ENCODE assay signal across 11 cellular contexts in genomic region chr9:96382175-96382574, GRCh38. TPM values are rescaled to one million over a fixed set of nuclear protein-coding genes. Genes with fewer than 3 reads are reported as not detected.
DNase-seq lines count a peak whose midpoint lies in the region; ATAC-seq and TF ChIP-seq lines count a peak whose summit lies in the region.
"Had no signal": no experiment of that assay in that cellular context is flagged by ENCODE, and none has a peak within 500 bp of the region (broad histone marks: within the 10 kb centered on the region; RNA-seq: fewer than 3 reads in every experiment).

No MANE protein-coding gene starts in this region.

- no peak overlapping the region for H4K5ac ChIP-seq in IMR-90 (ENCODE audit: low read depth, low read length)

- H2AFZ ChIP-seq in IMR-90 (replicated peaks; ENCODE audit: low read length, poor library complexity) = no peak overlapping the region

- H3K27ac Mint-ChIP-seq in Calu3 (ENCODE audit: unreplicated experiment) = peak overlapping the region; percentile 88
- H3K27ac Mint-ChIP-seq in naive thymus-derived CD8-positive, alpha-beta T cell = peak overlapping the region in 4 of 10 donors; percentile 6 to 82 (median 54)

- peaks cover 16 to 56% of the 10 kb centered on the region in 2 experiments for H3K79me1 ChIP-seq in IMR-90 (ENCODE audit: low read depth in 1 of 2, low read length in 2 of 2)

- H3K14ac ChIP-seq in IMR-90 (replicated peaks; ENCODE audit: low read depth, low read length) = no peak overlapping the region

- H4K8ac ChIP-seq in IMR-90 (ENCODE audit: low read depth in 2 of 2, low read length in 2 of 2) = no peak overlapping the region

- WGBS in IMR-90 (ENCODE audit: extremely low coverage in 2 of 2, insufficient read length in 1 of 2), 2 experiments = no CpG with 5 or more reads among the region's 2 CpGs

- no peak overlapping the region for H2AK5ac ChIP-seq in IMR-90 (ENCODE audit: low read depth, low read length)

- H3K4me2 ChIP-seq in IMR-90 (ENCODE audit: low read depth, low read length) = no peak overlapping the region

- no peak overlapping the region for H3K56ac ChIP-seq in IMR-90 (ENCODE audit: extremely low read depth, insufficient read depth, low read length)

- no peak overlapping the region for H3K9ac ChIP-seq in IMR-90 (ENCODE audit: low read depth, low read length)
- peak overlapping the region; percentile 76 to 90 for H3K9ac ChIP-seq in duodenal mucosa (ENCODE audit: low read depth in 1 of 2, low read length in 2 of 2)

- H2BK120ac ChIP-seq in IMR-90 (ENCODE audit: low read depth, low read length) = no peak overlapping the region

- dilution Hi-C loops in IMR-90 (cut with HindIII; ENCODE audit: low sequenced_read_pairs, unreplicated experiment) = no loop called here

- no peak overlapping the region for H3K23ac ChIP-seq in IMR-90 (ENCODE audit: low read depth, low read length)

- no peak for DNase-seq in Calu3
- DNase-seq in IMR-90 = peak; percentile 45
- DNase-seq in naive thymus-derived CD8-positive, alpha-beta T cell = no peak
- no peak for DNase-seq in COLO829 (ENCODE audit: low spot score)
- no peak for DNase-seq in NCI-H2107 treated with DMSO at 0.1 percent for 48 hours (lab: John Stamatoyannopoulos, UW; ENCODE audit: unreplicated experiment)
- DNase-seq in NCI-H345 treated with DMSO at 0.1 percent for 48 hours (lab: John Stamatoyannopoulos, UW; ENCODE audit: unreplicated experiment) = no peak
- DNase-seq: activated CD4-positive, alpha-beta T cell treated with anti-CD3 and anti-CD28 coated beads, Interleukin-2, amount 50 U/mL, for 48 hours; DMS53; right cardiac atrium had no signal

- no peaks in the 10 kb centered on the region for H3K27me3 Mint-ChIP-seq in Calu3 (ENCODE audit: unreplicated experiment)
- H3K27me3 Mint-ChIP-seq in naive thymus-derived CD8-positive, alpha-beta T cell = no peaks in the 10 kb centered on the region

- no peaks in the 10 kb centered on the region for H3K9me3 Mint-ChIP-seq in Calu3 (ENCODE audit: low read depth, unreplicated experiment)
- H3K9me3 Mint-ChIP-seq in naive thymus-derived CD8-positive, alpha-beta T cell = no peaks in the 10 kb centered on the region

- H4K20me1 ChIP-seq in IMR-90 (ENCODE audit: insufficient read depth, low read length) = peaks cover 19% of the 10 kb centered on the region

- in situ Hi-C loops in IMR-90 (cut with MboI; ENCODE audit: low sequenced_read_pairs) = no loop called here

- H3K36me3 Mint-ChIP-seq in Calu3 (ENCODE audit: insufficient read depth, unreplicated experiment) = peaks cover 48% of the 10 kb centered on the region
- peaks cover 0 to 7% (median 3%) of the 10 kb centered on the region in 3 donors for H3K36me3 Mint-ChIP-seq in naive thymus-derived CD8-positive, alpha-beta T cell

- no peak overlapping the region for H2BK5ac ChIP-seq in IMR-90 (ENCODE audit: low read depth, low read length, poor library complexity, severe bottlenecking)

- H3K4me1 ChIP-seq in IMR-90 (ENCODE audit: control insufficient read depth, insufficient read depth, low read length) = peaks cover 13% of the 10 kb centered on the region
- peaks cover 26 to 40% of the 10 kb centered on the region in 2 donors for H3K4me1 ChIP-seq in duodenal mucosa (ENCODE audit: control insufficient read depth in 1 of 2, insufficient read depth in 2 of 2, low read length in 2 of 2)

- H3K27ac ChIP-seq in IMR-90 (ENCODE audit: insufficient read depth, low read length) (no peak overlapping the region), duodenal mucosa (ENCODE audit: low read depth, low read length) (no peak overlapping the region)

- no peaks in the 10 kb centered on the region for H3K27me3 ChIP-seq in IMR-90 (ENCODE audit: control insufficient read depth, insufficient read depth, low read length)
- H3K27me3 ChIP-seq in duodenal mucosa (ENCODE audit: control insufficient read depth in 1 of 2, insufficient read depth in 2 of 2, low read length in 2 of 2) = no peaks in the 10 kb centered on the region

- no peak overlapping the region for H3K4ac ChIP-seq in IMR-90 (ENCODE audit: low read depth, low read length)

- no peak overlapping the region for H4K91ac ChIP-seq in IMR-90 (ENCODE audit: insufficient read depth, low read depth, low read length)

- no peak overlapping the region for H2BK15ac ChIP-seq in IMR-90 (ENCODE audit: low read depth, low read length)

- CTCF ChIA-PET in Calu3 (lab: Charles Lee) (no interaction called here), IMR-90 (lab: Yijun Ruan, JAX) (interaction anchor here (0.6 to 1.2 kb wide), 2 partner anchors 17 to 244 kb away, joined by 3 to 4 read pairs; no protein-coding TSS in a partner anchor)

- no peak overlapping the region for H2AK9ac ChIP-seq in IMR-90 (replicated peaks; ENCODE audit: low read depth, low read length, poor library complexity)

- no peak overlapping the region for H2BK20ac ChIP-seq in IMR-90 (ENCODE audit: low read depth, low read length)

- peaks cover 40% of the 10 kb centered on the region for H3K4me1 Mint-ChIP-seq in Calu3 (ENCODE audit: low read depth, unreplicated experiment)
- peaks cover 20 to 46% (median 39%) of the 10 kb centered on the region in 4 donors for H3K4me1 Mint-ChIP-seq in naive thymus-derived CD8-positive, alpha-beta T cell

- peaks cover 10% of the 10 kb centered on the region; the same call in 1 of the 2 replicates for H3K9me1 ChIP-seq in IMR-90 (ENCODE audit: insufficient read depth, low read length)

- ATAC-seq in IMR-90 (ENCODE audit: low read depth) = no peak
- ATAC-seq in naive thymus-derived CD8-positive, alpha-beta T cell = no peak
- ATAC-seq in HG02884 (IDR thresholded peaks at IDR 0.05; ENCODE audit: unreplicated experiment) = no peak

- no peak for TF ChIP-seq POLR2A in IMR-90 (IDR thresholded peaks at IDR 0.05; ENCODE audit: low read depth, low read length)

- intact Hi-C loops in Calu3 (cut with micrococcal nuclease; ENCODE audit: unreplicated experiment) (no loop called here), IMR-90 (cut with micrococcal nuclease) (loop anchor here (5.0 kb wide), 1 partner anchor 35 kb away; the partner anchor contains the start of gene ZNF367)

- POLR2A ChIA-PET in IMR-90 (lab: Charles Lee; ENCODE audit: unreplicated experiment) = interaction anchor here (0.6 kb wide), 1 partner anchor 20 kb away, joined by 3 read pairs; no protein-coding TSS in a partner anchor
- POLR2A ChIA-PET in naive thymus-derived CD8-positive, alpha-beta T cell (lab: Charles Lee) = interaction anchor here (1.4 to 4.3 kb wide), 6 partner anchors 15 to 184 kb away, joined by 5 to 41 read pairs (median 6); partner anchors contain the start of genes HABP4 and ZNF367

- H3K4me3 ChIP-seq in IMR-90 (ENCODE audit: insufficient read depth, low read depth, low read length) (no peak overlapping the region), duodenal mucosa (ENCODE audit: low read depth in 1 of 2, low read length in 2 of 2) (peak overlapping the region; percentile 89 to 92)

- no TSS peak for BruUV-seq in Calu3 (replicated peaks; lab: Mats Ljungman, UMichigan)
- no TSS peak for BruUV-seq in IMR-90 (replicated peaks; lab: Mats Ljungman, UMichigan)

- TF ChIP-seq CTCF in Calu3 (IDR thresholded peaks at IDR 0.05; ENCODE audit: unreplicated experiment) (no peak), IMR-90 (conservative IDR thresholded peaks at IDR 0.05; ENCODE audit: low read depth, low read length) (no peak)

- H3K36me3 ChIP-seq in IMR-90 (ENCODE audit: control insufficient read depth, insufficient read depth, low read length) = no peaks in the 10 kb centered on the region
- peaks cover 0 to 2% of the 10 kb centered on the region in 2 donors for H3K36me3 ChIP-seq in duodenal mucosa (ENCODE audit: control insufficient read depth in 1 of 2, insufficient read depth in 2 of 2, low read length in 2 of 2)

- H3K4me3 Mint-ChIP-seq in Calu3 (ENCODE audit: low read depth, unreplicated experiment) = peak overlapping the region; percentile 80
- peak overlapping the region in 9 of 10 donors; percentile 37 to 90 (median 81) for H3K4me3 Mint-ChIP-seq in naive thymus-derived CD8-positive, alpha-beta T cell

- no peak for TF ChIP-seq RAD21 in IMR-90 (IDR thresholded peaks at IDR 0.05; ENCODE audit: low read length)

- H3K18ac ChIP-seq in IMR-90 (ENCODE audit: low read depth, low read length) = no peak overlapping the region

- H3K9me3 ChIP-seq in IMR-90 (ENCODE audit: control insufficient read depth, insufficient read depth, low read length) (no peaks in the 10 kb centered on the region), duodenal mucosa (ENCODE audit: control insufficient read depth in 1 of 2, low read length in 2 of 2) (no peaks in the 10 kb centered on the region)

TF ChIP-seq in IMR-90, 13 proteins besides CTCF, POLR2A, EP300 and RAD21 (continues in another document):
- no peak for TF ChIP-seq MAFK (IDR thresholded peaks at IDR 0.05; ENCODE audit: low read depth, low read length)
- no peak for TF ChIP-seq BHLHE40 (IDR thresholded peaks at IDR 0.05; ENCODE audit: low read depth, low read length)
- TF ChIP-seq SMC3 (IDR thresholded peaks at IDR 0.05; ENCODE audit: low read depth, low read length) = no peak
- TF ChIP-seq CEBPB (IDR thresholded peaks at IDR 0.05; ENCODE audit: low read depth, low read length) = no peak
- TF ChIP-seq ELK1 (IDR thresholded peaks at IDR 0.05; ENCODE audit: borderline replicate concordance, low read depth, low read length) = no peak
- TF ChIP-seq MXI1 (IDR thresholded peaks at IDR 0.05; ENCODE audit: borderline replicate concordance, low read depth, low read length) = no peak

RNA-seq across cellular contexts. Expression of gene SLC35D2, which starts 1.3 kb away (rescaled TPM):
- 20.1 and 21.6 TPM in 2 replicates for total RNA-seq in Calu3 (2022)
- total RNA-seq in IMR-90 (2012; rRNA removed) = 9.7 and 11.4 TPM in 2 replicates
- polyA plus RNA-seq in IMR-90 (2012; rRNA removed) = 10.0 and 11.8 TPM in 2 replicates
- polyA plus RNA-seq in IMR-90 (2012; cell fraction: cytosol; rRNA removed) = 4.5 and 4.6 TPM in 2 replicates
- polyA plus RNA-seq in IMR-90 (2012; cell fraction: nucleus; rRNA removed; ENCODE audit: low replicate concordance) = 2.9 and 11.8 TPM in 2 replicates
- 10 to 100 TPM; 25.4 to 25.6 TPM for total RNA-seq in naive thymus-derived CD8-positive, alpha-beta T cell
- 10 to 100 TPM; 17.0 to 21.5 (median 20.0) TPM for polyA plus RNA-seq in naive thymus-derived CD8-positive, alpha-beta T cell

RNA-seq across cellular contexts. Expression of gene ZNF367, which starts 36.0 kb away (rescaled TPM):
- total RNA-seq in Calu3 (2022) (8.6 and 9.6 TPM in 2 replicates), IMR-90 (2012; rRNA removed) (2.7 and 4.7 TPM in 2 replicates)
- 1.0 and 1.1 TPM in 2 replicates for polyA plus RNA-seq in IMR-90 (2012; rRNA removed)
- polyA plus RNA-seq in IMR-90 (2012; cell fraction: cytosol; rRNA removed) = 0.43 and 0.64 TPM in 2 replicates
- 0.66 and 1.1 TPM in 2 replicates for polyA plus RNA-seq in IMR-90 (2012; cell fraction: nucleus; rRNA removed; ENCODE audit: low replicate concordance)
- total RNA-seq in naive thymus-derived CD8-positive, alpha-beta T cell = 1 to 10 TPM; 7.5 to 7.6 TPM
- 1 to 10 TPM in 1 of 3 donors, under 1 TPM in 2; 0.82 to 2.2 (median 0.97) TPM for polyA plus RNA-seq in naive thymus-derived CD8-positive, alpha-beta T cell
